20 cellular contexts compared by ENCODE assay signal in the genomic region with DNA sequence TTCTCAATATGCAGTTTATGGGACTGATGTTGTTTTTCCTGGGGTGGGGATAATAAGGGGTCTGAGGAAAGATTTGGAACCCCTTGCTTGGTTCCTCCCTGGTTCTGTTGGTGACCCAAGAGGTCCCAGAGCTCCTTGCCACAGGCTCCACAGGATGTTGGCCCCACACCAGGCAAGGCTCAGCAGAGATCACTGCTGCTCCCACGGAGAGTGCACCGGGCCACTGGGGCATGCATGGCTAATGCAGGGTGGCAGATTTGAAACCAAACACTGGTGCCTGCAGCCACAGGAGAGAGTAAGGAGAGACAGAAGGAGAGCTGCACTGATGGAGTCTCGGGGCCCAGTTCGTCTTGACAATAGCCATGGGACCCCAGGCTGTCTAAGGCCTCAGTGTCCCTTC. TPM values are rescaled to one million over a fixed set of nuclear protein-coding genes. Genes with fewer than 3 reads are reported as not detected.
"Had no signal": no experiment of that assay in that cellular context is flagged by ENCODE, and none has a peak within 500 bp of the region (broad histone marks: within the 10 kb centered on the region; RNA-seq: fewer than 3 reads in every experiment).

No MANE protein-coding gene starts in this region.

- DNase-seq: activated B cell treated with CpG ODN at 0.5 μM for 24 hours; activated CD4-positive, alpha-beta T cell treated with anti-CD3 and anti-CD28 coated beads, Interleukin-2, amount 10 ng/mL, durations not matched to agents 24 days and 14 days; activated CD8-positive, alpha-beta memory T cell treated with anti-CD3 and anti-CD28 coated beads, Interleukin-2, amount 50 U/mL, for 4 hours; activated CD8-positive, alpha-beta T cell treated with anti-CD3 and anti-CD28 coated beads, Interleukin-2, amount 10 ng/mL, durations not matched to agents 7 days and 5 days; activated gamma-delta T cell; activated T-cell treated with anti-CD3 and anti-CD28 coated beads, Interleukin-2, amount 50 U/mL, for 48 hours; endodermal cell; erythroblast; kidney glomerular epithelial cell; mammary epithelial cell; mucosa of descending colon; naive thymus-derived CD8-positive, alpha-beta T cell; right lobe of liver; stimulated activated naive CD8-positive, alpha-beta T cell treated with anti-CD3 and anti-CD28 coated beads, Interleukin-15, Interleukin-2, amounts not matched to agents 100 U/mL and 50 U/mL, for 24 hours; testis had no signal

- H3K9me3 ChIP-seq: mucosa of descending colon, right lobe of liver, testis had no signal

- H3K36me3 ChIP-seq: right lobe of liver, SJSA1 had no signal

- H3K27me3 Mint-ChIP-seq: activated B cell treated with CpG ODN at 0.5 μM for 24 hours had no signal

- H3K36me3 Mint-ChIP-seq: activated naive CD4-positive, alpha-beta T cell treated with anti-CD3 and anti-CD28 coated beads, Interleukin-2, amount 50 U/mL, for 72 hours; naive thymus-derived CD8-positive, alpha-beta T cell had no signal

- H3K27me3 ChIP-seq: right lobe of liver, SJSA1, testis had no signal

- H3K27ac Mint-ChIP-seq: activated B cell treated with CpG ODN at 0.5 μM for 24 hours; activated CD4-positive, alpha-beta T cell treated with anti-CD3 and anti-CD28 coated beads, Interleukin-2, amount 10 ng/mL, durations not matched to agents 24 days and 14 days; activated CD8-positive, alpha-beta T cell treated with anti-CD3 and anti-CD28 coated beads, Interleukin-2, amount 10 ng/mL, durations not matched to agents 7 days and 5 days; activated naive CD4-positive, alpha-beta T cell treated with anti-CD3 and anti-CD28 coated beads, Interleukin-2, amount 50 U/mL, for 72 hours; endodermal cell; naive thymus-derived CD8-positive, alpha-beta T cell; T-helper 2 cell treated with Interferon-gamma antibody and Interleukin-4, amounts not matched to agents 5 μg/mL and 100 μg/mL, for 36 hours had no signal

- ATAC-seq: activated CD8-positive, alpha-beta T cell treated with anti-CD3 and anti-CD28 coated beads, Interleukin-2, amount 10 ng/mL, durations not matched to agents 7 days and 5 days; activated naive CD4-positive, alpha-beta T cell treated with anti-CD3 and anti-CD28 coated beads, Interleukin-2, amount 50 U/mL, for 72 hours; mucosa of descending colon; naive thymus-derived CD8-positive, alpha-beta T cell; right lobe of liver; stimulated activated naive CD8-positive, alpha-beta T cell treated with anti-CD3 and anti-CD28 coated beads, Interleukin-15, Interleukin-2, amounts not matched to agents 100 U/mL and 50 U/mL, for 24 hours had no signal

- H3K4me3 ChIP-seq: mucosa of descending colon, right lobe of liver, SJSA1, smooth muscle cell, testis had no signal

- H3K4me1 ChIP-seq: SJSA1 had no signal

- H3K27ac ChIP-seq: right lobe of liver, SJSA1 had no signal

- H3K4me1 Mint-ChIP-seq: activated B cell treated with CpG ODN at 0.5 μM for 24 hours; activated CD4-positive, alpha-beta T cell treated with anti-CD3 and anti-CD28 coated beads, Interleukin-2, amount 10 ng/mL, durations not matched to agents 24 days and 14 days; central memory CD8-positive, alpha-beta T cell; naive thymus-derived CD8-positive, alpha-beta T cell had no signal

- H3K4me3 Mint-ChIP-seq: activated B cell treated with CpG ODN at 0.5 μM for 24 hours; activated CD4-positive, alpha-beta T cell treated with anti-CD3 and anti-CD28 coated beads, Interleukin-2, amount 10 ng/mL, durations not matched to agents 24 days and 14 days; activated CD8-positive, alpha-beta T cell treated with anti-CD3 and anti-CD28 coated beads, Interleukin-2, amount 10 ng/mL, durations not matched to agents 7 days and 5 days; central memory CD8-positive, alpha-beta T cell; endodermal cell; naive thymus-derived CD8-positive, alpha-beta T cell; T-helper 2 cell treated with Interferon-gamma antibody and Interleukin-4, amounts not matched to agents 5 μg/mL and 100 μg/mL, for 36 hours had no signal

RNA-seq across cellular contexts. Expression of a gene that starts 2.5 kb away (rescaled TPM):
- total RNA-seq: activated B cell treated with CpG ODN at 0.5 μM for 24 hours; activated CD4-positive, alpha-beta T cell treated with anti-CD3 and anti-CD28 coated beads, Interleukin-2, amount 10 ng/mL, durations not matched to agents 24 days and 14 days; activated CD8-positive, alpha-beta T cell treated with anti-CD3 and anti-CD28 coated beads, Interleukin-2, amount 10 ng/mL, durations not matched to agents 7 days and 5 days; activated naive CD4-positive, alpha-beta T cell treated with anti-CD3 and anti-CD28 coated beads, Interleukin-2, amount 50 U/mL, for 72 hours; endodermal cell; naive thymus-derived CD8-positive, alpha-beta T cell; SJSA1; smooth muscle cell had no signal
- polyA plus RNA-seq: mammary epithelial cell; naive thymus-derived CD8-positive, alpha-beta T cell; smooth muscle cell had no signal

RNA-seq across cellular contexts. Expression of a gene that starts 37.7 kb away (rescaled TPM):
- total RNA-seq: activated B cell treated with CpG ODN at 0.5 μM for 24 hours; activated CD4-positive, alpha-beta T cell treated with anti-CD3 and anti-CD28 coated beads, Interleukin-2, amount 10 ng/mL, durations not matched to agents 24 days and 14 days; activated CD8-positive, alpha-beta T cell treated with anti-CD3 and anti-CD28 coated beads, Interleukin-2, amount 10 ng/mL, durations not matched to agents 7 days and 5 days; activated naive CD4-positive, alpha-beta T cell treated with anti-CD3 and anti-CD28 coated beads, Interleukin-2, amount 50 U/mL, for 72 hours; naive thymus-derived CD8-positive, alpha-beta T cell had no signal
- polyA plus RNA-seq: naive thymus-derived CD8-positive, alpha-beta T cell had no signal
